Comparison of ENCODE assay signal across 13 cellular contexts in the genomic region with DNA sequence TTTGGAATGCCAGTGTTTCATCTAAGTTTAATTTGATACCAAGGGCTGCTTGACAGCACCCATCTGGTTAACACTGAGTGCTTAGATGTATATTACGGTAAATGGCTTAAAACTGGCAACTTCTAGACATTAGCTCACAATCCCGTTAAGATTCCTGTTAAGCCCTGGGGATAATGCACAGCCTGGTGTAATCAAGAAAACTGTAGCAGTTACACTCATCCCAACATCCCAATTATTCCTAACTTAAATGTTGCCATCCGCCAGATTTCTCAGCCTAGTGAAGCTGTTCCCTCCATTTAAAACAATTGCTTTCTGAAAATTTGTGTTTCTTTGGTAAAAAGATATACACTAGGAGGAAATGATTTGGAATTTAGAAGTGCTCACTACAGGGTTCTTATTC. TPM values are rescaled to one million over a fixed set of nuclear protein-coding genes. Genes with fewer than 3 reads are reported as not detected.
DNase-seq lines count a peak whose midpoint lies in the region; TF ChIP-seq lines count a peak whose summit lies in the region.
"Had no signal": no experiment of that assay in that cellular context is flagged by ENCODE, and none has a peak within 500 bp of the region (broad histone marks: within the 10 kb centered on the region; RNA-seq: fewer than 3 reads in every experiment).

No MANE protein-coding gene starts in this region.

- peaks cover 73% of the 10 kb centered on the region for H3K4me1 Mint-ChIP-seq in neural crest cell

- intact Hi-C loops in esophagus squamous epithelium (cut with DNase I): no loop called here
- intact Hi-C loops in posterior cingulate gyrus (cut with DNase I): no loop called here

- H3K4me3 Mint-ChIP-seq in neural crest cell: peak overlapping the region; percentile 54

- H3K36me3 ChIP-seq in adipocyte (ENCODE audit: control insufficient read depth, insufficient read depth, low read length, severe bottlenecking) (no peaks in the 10 kb centered on the region), esophagus squamous epithelium (no peaks in the 10 kb centered on the region), tibial nerve (no peaks in the 10 kb centered on the region)

- H3K27me3 ChIP-seq in adipocyte (replicated peaks; ENCODE audit: control insufficient read depth, insufficient read depth, low read length): no peaks in the 10 kb centered on the region
- H3K27me3 ChIP-seq in esophagus squamous epithelium: no peaks in the 10 kb centered on the region
- no peaks in the 10 kb centered on the region for H3K27me3 ChIP-seq in tibial nerve

- H3K9ac ChIP-seq in adipocyte (ENCODE audit: low read length): peak overlapping the region; percentile 68

- H3K27me3 Mint-ChIP-seq in neural crest cell (ENCODE audit: low read depth): no peaks in the 10 kb centered on the region
- H3K27me3 Mint-ChIP-seq: naive B cell had no signal

- no peak for TF ChIP-seq EP300 in tibial nerve (IDR thresholded peaks at IDR 0.05)

- no peak for TF ChIP-seq POLR2A in esophagus squamous epithelium (IDR thresholded peaks at IDR 0.05)
- no peak for TF ChIP-seq POLR2A in tibial nerve (IDR thresholded peaks at IDR 0.05)

- H3K27ac ChIP-seq in esophagus squamous epithelium: peak overlapping the region; percentile 70 to 83 (median 76)
- peak overlapping the region; percentile 62 to 91 (median 81) for H3K27ac ChIP-seq in tibial nerve

- peak overlapping the region; percentile 52 for H3K27ac Mint-ChIP-seq in neural crest cell (ENCODE audit: unreplicated experiment)
- H3K27ac Mint-ChIP-seq: activated naive CD4-positive, alpha-beta T cell treated with anti-CD3 and anti-CD28 coated beads, Interleukin-2, amount 50 U/mL, for 72 hours had no signal

- H3K4me3 ChIP-seq in adipocyte (ENCODE audit: low read length) (peak overlapping the region; percentile 70), esophagus squamous epithelium (no peak overlapping the region), tibial nerve (peak overlapping the region in 1 of 4 donors; percentile 32)

- 60 to 72% methylated on average over 3 of the region's 3 CpGs for WGBS in esophagus squamous epithelium, 2 donors
- 52 to 53% methylated on average over 3 of the region's 3 CpGs for WGBS in tibial nerve, 2 donors

- H3K9me3 ChIP-seq in adipocyte (ENCODE audit: control insufficient read depth, low read length): no peaks in the 10 kb centered on the region
- H3K9me3 ChIP-seq in esophagus squamous epithelium: no peaks in the 10 kb centered on the region
- no peaks in the 10 kb centered on the region for H3K9me3 ChIP-seq in tibial nerve

- peaks cover 2% of the 10 kb centered on the region for H3K36me3 Mint-ChIP-seq in neural crest cell (ENCODE audit: low read depth)
- H3K36me3 Mint-ChIP-seq: activated naive CD4-positive, alpha-beta T cell treated with anti-CD3 and anti-CD28 coated beads, Interleukin-2, amount 50 U/mL, for 72 hours; naive B cell had no signal

- no peaks in the 10 kb centered on the region for H3K9me3 Mint-ChIP-seq in neural crest cell
- H3K9me3 Mint-ChIP-seq: activated naive CD4-positive, alpha-beta T cell treated with anti-CD3 and anti-CD28 coated beads, Interleukin-2, amount 50 U/mL, for 72 hours; naive B cell had no signal

- no peak for DNase-seq in adipocyte (ENCODE audit: low read depth)
- DNase-seq in esophagus squamous epithelium (lab: John Stamatoyannopoulos, UW): no peak
- DNase-seq in neural crest cell (ENCODE audit: low read depth, low spot score): no peak
- DNase-seq in tibial nerve (ENCODE audit: low spot score in 2 of 2): no peak
- no peak for DNase-seq in posterior cingulate gyrus
- no peak for DNase-seq in activated CD8-positive, alpha-beta memory T cell treated with anti-CD3 and anti-CD28 coated beads, Interleukin-2, amount 50 U/mL, for 48 hours
- no peak for DNase-seq in cerebellar cortex (ENCODE audit: low spot score)
- DNase-seq: COR-L47; effector CD4-positive, alpha-beta T cell; naive B cell; NCI-H1048; T1000 had no signal

- TF ChIP-seq CTCF in esophagus squamous epithelium (IDR thresholded peaks at IDR 0.05): no peak
- no peak for TF ChIP-seq CTCF in neural crest cell (conservative IDR thresholded peaks at IDR 0.05)
- TF ChIP-seq CTCF in tibial nerve (IDR thresholded peaks at IDR 0.05): no peak

- H3K4me1 ChIP-seq in adipocyte (ENCODE audit: control insufficient read depth, insufficient read depth, low read length) (peaks cover 75% of the 10 kb centered on the region), esophagus squamous epithelium (peaks cover 28 to 98% (median 60%) of the 10 kb centered on the region in 3 donors), tibial nerve (peaks cover 4 to 84% (median 36%) of the 10 kb centered on the region in 4 donors)

RNA-seq across cellular contexts. Expression of a gene that starts 30.0 kb away (rescaled TPM):
- total RNA-seq in esophagus squamous epithelium: 10 to 100 TPM; 41.9 to 62.6 (median 46.7) TPM
- 47.5 and 49.2 TPM in 2 replicates for total RNA-seq in neural crest cell
- total RNA-seq in tibial nerve: 100 to 1,000 TPM in 1 of 4 donors, 10 to 100 TPM in 3; 56.9 to 110 (median 72.5) TPM
